In the genomic region with DNA sequence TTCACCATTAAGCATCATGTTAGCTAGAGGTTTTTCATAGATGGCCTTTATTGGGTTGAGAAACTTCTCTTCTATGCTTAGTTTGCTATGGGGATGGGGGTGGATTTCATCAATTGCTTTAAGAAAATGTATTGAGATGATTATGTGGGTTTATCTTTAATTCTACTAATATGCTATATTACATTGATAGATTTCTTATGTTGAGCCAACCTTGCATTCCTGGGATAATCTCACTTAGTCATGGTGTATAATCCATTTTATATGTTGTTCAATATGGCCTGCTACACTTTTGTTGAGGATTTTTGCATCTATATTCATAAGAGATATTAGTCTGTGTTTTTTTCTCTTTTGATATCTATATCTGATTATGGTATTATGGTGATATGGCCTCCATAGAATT, we compare ENCODE assay signal across 23 cellular contexts.
DNase-seq lines count a peak whose midpoint lies in the region; ATAC-seq and TF ChIP-seq lines count a peak whose summit lies in the region.
"Had no signal": no experiment of that assay in that cellular context is flagged by ENCODE, and none has a peak within 500 bp of the region (broad histone marks: within the 10 kb centered on the region; RNA-seq: fewer than 3 reads in every experiment).

No MANE protein-coding gene starts in this region.

- H3K4me3 ChIP-seq in HEK293 (ENCODE audit: low read depth, low read length) (no peak overlapping the region), endodermal cell (ENCODE audit: low read length) (peak overlapping the region; percentile 50)
- H3K4me3 ChIP-seq: BLaER1, GM12878 had no signal

- ATAC-seq in activated T-helper 17 cell treated with anti-CD3 and anti-CD28 coated beads, Interleukin-2, amount 50 U/mL, for 72 hours (replicated peaks), result no peak
- no peak for ATAC-seq in GM19397 (IDR thresholded peaks at IDR 0.05; ENCODE audit: unreplicated experiment)
- no peak for ATAC-seq in stimulated activated naive B cell treated with anti-CD40 and anti-IgM and Interleukin-4, amounts not matched to agents 10 μg/mL and 1 μg/mL and 100 μg/mL, for 72 hours (replicated peaks)
- ATAC-seq: GM12878 had no signal

- no peak for TF ChIP-seq CTCF in HEK293 (tag by site-specific recombination; IDR thresholded peaks at IDR 0.05)
- TF ChIP-seq CTCF in endodermal cell (conservative IDR thresholded peaks at IDR 0.05), result no peak

- H3K4me1 ChIP-seq in HEK293 (ENCODE audit: control insufficient read depth, insufficient read depth, low read length), result no peaks in the 10 kb centered on the region
- H3K4me1 ChIP-seq in endodermal cell (ENCODE audit: control insufficient read depth, insufficient read depth, low read length), result no peaks in the 10 kb centered on the region
- H3K4me1 ChIP-seq: BE2C had no signal

- H3K36me3 Mint-ChIP-seq in activated T-helper 17 cell treated with anti-CD3 and anti-CD28 coated beads, Interleukin-2, amount 50 U/mL, for 72 hours (ENCODE audit: low read depth), result no peaks in the 10 kb centered on the region
- H3K36me3 Mint-ChIP-seq in endodermal cell (ENCODE audit: low read depth), result peaks cover 12% of the 10 kb centered on the region
- H3K36me3 Mint-ChIP-seq in stimulated activated naive B cell treated with anti-CD40 and anti-IgM and Interleukin-4, amounts not matched to agents 10 μg/mL and 1 μg/mL and 100 μg/mL, for 72 hours, result peaks cover 5 to 25% of the 10 kb centered on the region in 2 donors

- H3K4me3 Mint-ChIP-seq in activated T-helper 17 cell treated with anti-CD3 and anti-CD28 coated beads, Interleukin-2, amount 50 U/mL, for 72 hours, result no peak overlapping the region
- no peak overlapping the region for H3K4me3 Mint-ChIP-seq in endodermal cell
- no peak overlapping the region for H3K4me3 Mint-ChIP-seq in stimulated activated naive B cell treated with anti-CD40 and anti-IgM and Interleukin-4, amounts not matched to agents 10 μg/mL and 1 μg/mL and 100 μg/mL, for 72 hours
- H3K4me3 Mint-ChIP-seq: CD14-positive monocyte; CD4-positive, alpha-beta memory T cell; CD4-positive, CD25-positive, alpha-beta regulatory T cell; CD8-positive, alpha-beta memory T cell had no signal

- DNase-seq in endodermal cell, result no peak
- no peak for DNase-seq in stimulated activated naive B cell treated with anti-CD40 and anti-IgM and Interleukin-4, amounts not matched to agents 10 μg/mL and 1 μg/mL and 100 μg/mL, for 72 hours
- DNase-seq: 8988T; ACHN; BE2C; C1 segment of cervical spinal cord; CD4-positive, alpha-beta memory T cell; CD4-positive, CD25-positive, alpha-beta regulatory T cell; CD8-positive, alpha-beta memory T cell; COR-L47; DMS 273 treated with DMSO at 0.1 percent for 48 hours; DMS153; DMS53; DMS79; DND-41; EL; GDM1 had no signal

- peaks cover 12% of the 10 kb centered on the region for H3K9me3 Mint-ChIP-seq in activated T-helper 17 cell treated with anti-CD3 and anti-CD28 coated beads, Interleukin-2, amount 50 U/mL, for 72 hours
- H3K9me3 Mint-ChIP-seq in endodermal cell, result peaks cover 38% of the 10 kb centered on the region
- H3K9me3 Mint-ChIP-seq in stimulated activated naive B cell treated with anti-CD40 and anti-IgM and Interleukin-4, amounts not matched to agents 10 μg/mL and 1 μg/mL and 100 μg/mL, for 72 hours, result peaks cover 24 to 30% of the 10 kb centered on the region in 2 donors

- H3K27me3 Mint-ChIP-seq in activated T-helper 17 cell treated with anti-CD3 and anti-CD28 coated beads, Interleukin-2, amount 50 U/mL, for 72 hours, result no peaks in the 10 kb centered on the region
- no peaks in the 10 kb centered on the region for H3K27me3 Mint-ChIP-seq in endodermal cell (ENCODE audit: insufficient read depth)
- H3K27me3 Mint-ChIP-seq in stimulated activated naive B cell treated with anti-CD40 and anti-IgM and Interleukin-4, amounts not matched to agents 10 μg/mL and 1 μg/mL and 100 μg/mL, for 72 hours, result no peaks in the 10 kb centered on the region
- H3K27me3 Mint-ChIP-seq: CD4-positive, alpha-beta memory T cell had no signal

- H3K9ac ChIP-seq in endodermal cell (ENCODE audit: extremely low read depth, low read length, poor library complexity, severe bottlenecking), result no peak overlapping the region
- H3K9ac ChIP-seq: BLaER1 had no signal

- H3K27ac ChIP-seq in HEK293 (ENCODE audit: extremely low read depth, low read depth, low read length), result no peak overlapping the region
- no peak overlapping the region for H3K27ac ChIP-seq in endodermal cell (ENCODE audit: low read depth, low read length)
- H3K27ac ChIP-seq: BLaER1 had no signal

- peaks cover 17% of the 10 kb centered on the region for H3K4me1 Mint-ChIP-seq in activated T-helper 17 cell treated with anti-CD3 and anti-CD28 coated beads, Interleukin-2, amount 50 U/mL, for 72 hours
- H3K4me1 Mint-ChIP-seq in endodermal cell, result no peaks in the 10 kb centered on the region
- H3K4me1 Mint-ChIP-seq in stimulated activated naive B cell treated with anti-CD40 and anti-IgM and Interleukin-4, amounts not matched to agents 10 μg/mL and 1 μg/mL and 100 μg/mL, for 72 hours, result peaks cover 15% of the 10 kb centered on the region in 2 donors

- H3K9me3 ChIP-seq in HEK293 (ENCODE audit: control insufficient read depth, insufficient read depth, low read depth, low read length) (no peaks in the 10 kb centered on the region; the same call in none of the 2 replicates), endodermal cell (ENCODE audit: control insufficient read depth, low read length) (peaks cover 16% of the 10 kb centered on the region)
- H3K9me3 ChIP-seq: BE2C had no signal

- no peaks in the 10 kb centered on the region for H3K27me3 ChIP-seq in endodermal cell (ENCODE audit: control insufficient read depth, insufficient read depth, low read length, poor library complexity, severe bottlenecking)
- H3K27me3 ChIP-seq: BE2C, BLaER1 had no signal

- H3K36me3 ChIP-seq in HEK293 (ENCODE audit: control insufficient read depth in 2 of 2, insufficient read depth in 1 of 2, low read length in 2 of 2), result no peaks in the 10 kb centered on the region
- H3K36me3 ChIP-seq in endodermal cell (ENCODE audit: control insufficient read depth, insufficient read depth, low read length), result no peaks in the 10 kb centered on the region
- H3K36me3 ChIP-seq: BE2C, BLaER1 had no signal

- POLR2A ChIA-PET in HEK293 (lab: Yijun Ruan, JAX), result no interaction called here

- CTCF ChIA-PET in HEK293 (lab: Yijun Ruan, JAX), result interaction anchor here (0.7 to 0.9 kb wide), 2 partner anchors 32 kb away, joined by 3 to 4 read pairs; no protein-coding TSS in a partner anchor

- H3K27ac Mint-ChIP-seq in activated T-helper 17 cell treated with anti-CD3 and anti-CD28 coated beads, Interleukin-2, amount 50 U/mL, for 72 hours, result peak overlapping the region; percentile 31
- H3K27ac Mint-ChIP-seq in endodermal cell, result no peak overlapping the region
- no peak overlapping the region for H3K27ac Mint-ChIP-seq in stimulated activated naive B cell treated with anti-CD40 and anti-IgM and Interleukin-4, amounts not matched to agents 10 μg/mL and 1 μg/mL and 100 μg/mL, for 72 hours
- H3K27ac Mint-ChIP-seq: CD14-positive monocyte; CD4-positive, alpha-beta memory T cell; CD4-positive, CD25-positive, alpha-beta regulatory T cell; CD8-positive, alpha-beta memory T cell had no signal

TF ChIP-seq in HEK293, 187 proteins besides CTCF, POLR2A, EP300 and RAD21:
- TF ChIP-seq ZNF555 (tag by site-specific recombination; conservative IDR thresholded peaks at IDR 0.05) (no peak), SETDB1 (IDR thresholded peaks at IDR 0.05; ENCODE audit: insufficient read length, low read length) (peak; percentile 43)
